10 cellular contexts compared by ENCODE assay signal in genomic region chr19:39515551-39516191, GRCh38. TPM values are rescaled to one million over a fixed set of nuclear protein-coding genes. Genes with fewer than 3 reads are reported as not detected.
A peak's percentile ranks its signal among the peaks of the same experiment; 100 is the strongest.
DNase-seq lines count a peak whose midpoint lies in the region; ATAC-seq and TF ChIP-seq lines count a peak whose summit lies in the region.
"Had no signal": no experiment of that assay in that cellular context is flagged by ENCODE, and none has a peak within 500 bp of the region (broad histone marks: within the 10 kb centered on the region; RNA-seq: fewer than 3 reads in every experiment).

No MANE protein-coding gene starts in this region.

- H3K9me3 ChIP-seq in T-helper 17 cell (ENCODE audit: control insufficient read depth, low read length, poor library complexity, severe bottlenecking): no peaks in the 10 kb centered on the region
- no peaks in the 10 kb centered on the region for H3K9me3 ChIP-seq in left ventricle myocardium inferior (replicated peaks)

- H3K4me2 ChIP-seq in GM23338: peak overlapping the region; percentile 94

- H3K36me3 Mint-ChIP-seq in GM23338 (ENCODE audit: low read depth): peaks cover 25% of the 10 kb centered on the region
- H3K36me3 Mint-ChIP-seq in T-helper 17 cell (ENCODE audit: low read depth): peaks cover 10% of the 10 kb centered on the region

- DNase-seq in GM23338 (ENCODE audit: low spot score): peak; percentile 95
- peak in 1 of 3 donors; percentile 28 for DNase-seq in T-helper 17 cell
- DNase-seq in left ventricle myocardium inferior: no peak
- peak; percentile 59 for DNase-seq in sciatic nerve (ENCODE audit: low spot score)
- no peak for DNase-seq in NCI-H1436 (lab: John Stamatoyannopoulos, UW)
- DNase-seq in SW480 (ENCODE audit: low spot score): no peak
- DNase-seq: SHP77 had no signal

- peaks cover 25% of the 10 kb centered on the region for H3K4me1 Mint-ChIP-seq in GM23338
- H3K4me1 Mint-ChIP-seq in T-helper 17 cell: peaks cover 15% of the 10 kb centered on the region

- no peak for TF ChIP-seq CTCF in GM23338 (conservative IDR thresholded peaks at IDR 0.05; ENCODE audit: low read depth in 2 of 2)
- TF ChIP-seq CTCF in left ventricle myocardium inferior (IDR thresholded peaks at IDR 0.05; ENCODE audit: borderline replicate concordance): no peak

- H3F3A ChIP-seq in GM23338 (replicated peaks; ENCODE audit: low read depth): 0 out of 2 replicates have a peak, but pooled peaks cover 11% of the 10 kb centered on the region

- H3K27me3 Mint-ChIP-seq in GM23338 (ENCODE audit: insufficient read depth, low read depth, poor library complexity) (peaks cover 31% of the 10 kb centered on the region), T-helper 17 cell (peaks cover 47% of the 10 kb centered on the region)

- H3K27ac ChIP-seq in GM23338 (ENCODE audit: low read depth) (peak overlapping the region; percentile 92), left ventricle myocardium inferior (replicated peaks) (no peak overlapping the region)

- H3K9me2 ChIP-seq in GM23338 (ENCODE audit: insufficient read depth): no peaks in the 10 kb centered on the region

- H3K4me3 Mint-ChIP-seq in GM23338 (peak overlapping the region; percentile 88), T-helper 17 cell (peak overlapping the region; percentile 74)

- 0 out of 2 replicates have a peak, but pooled peaks cover 4% of the 10 kb centered on the region for H4K20me1 ChIP-seq in GM23338 (replicated peaks; ENCODE audit: insufficient read depth)

- H3K4me3 ChIP-seq in GM23338 (peak overlapping the region; percentile 99), left ventricle myocardium inferior (peak overlapping the region; percentile 57)

- peaks cover 16% of the 10 kb centered on the region for H3K79me2 ChIP-seq in GM23338 (replicated peaks; ENCODE audit: insufficient read depth)

- H3K4me1 ChIP-seq in GM23338 (ENCODE audit: insufficient read depth) (peaks cover 15% of the 10 kb centered on the region; the same call in 1 of the 2 replicates), left ventricle myocardium inferior (peaks cover 17% of the 10 kb centered on the region)

- peaks cover 17% of the 10 kb centered on the region for H3K27me3 ChIP-seq in GM23338 (ENCODE audit: insufficient read depth)
- H3K27me3 ChIP-seq in left ventricle myocardium inferior (ENCODE audit: low read depth): peaks cover 78% of the 10 kb centered on the region

- H3K27ac Mint-ChIP-seq in GM23338 (peak overlapping the region; percentile 92), T-helper 17 cell (no peak overlapping the region)

- H3K9me3 Mint-ChIP-seq in GM23338: peaks cover 9% of the 10 kb centered on the region; the same call in 2 of the 3 replicates

- ATAC-seq in GM23338: peak; percentile 82
- ATAC-seq in T-helper 17 cell: no peak
- peak; percentile 15 for ATAC-seq in sciatic nerve
- no peak for ATAC-seq in HG02678 (IDR thresholded peaks at IDR 0.05; ENCODE audit: unreplicated experiment)

- intact Hi-C loops in left ventricle myocardium inferior (cut with micrococcal nuclease) (no loop called here), sciatic nerve (cut with DNase I) (no loop called here)

- H3K36me3 ChIP-seq in GM23338 (ENCODE audit: insufficient read depth) (no peaks in the 10 kb centered on the region), left ventricle myocardium inferior (no peaks in the 10 kb centered on the region)

- peak overlapping the region; percentile 97 for H2AFZ ChIP-seq in GM23338

TF ChIP-seq in GM23338, 12 proteins besides CTCF, POLR2A, EP300 and RAD21:
- TF ChIP-seq EZH2phosphoT487 (IDR thresholded peaks at IDR 0.05; ENCODE audit: unreplicated experiment) (no peak), CREB1 (CRISPR knock-in tag; IDR thresholded peaks at IDR 0.05; ENCODE audit: low read depth) (0 out of 2 replicates have a peak, but pooled peaks have one; percentile 3), POLR2AphosphoS5 (IDR thresholded peaks at IDR 0.05; ENCODE audit: low read depth) (peak; percentile 28; the same call in 1 of the 2 replicates), ZNF331 (CRISPR knock-in tag; IDR thresholded peaks at IDR 0.05; ENCODE audit: low read depth) (no peak)
TF ChIP-seq in GM23338: peak in this region for 2.

RNA-seq across cellular contexts. Expression of gene SELENOV, which starts 0.7 kb away (rescaled TPM):
- 8.7 and 13.8 TPM in 2 replicates for total RNA-seq in GM23338 (2014; rRNA removed; shearing (Covaris generic))
- 8.0 and 12.4 TPM in 2 replicates for polyA plus RNA-seq in GM23338 (2016; fragmentation: Nextera tagmentation; extraction: Ambion mirVana)
- total RNA-seq in T-helper 17 cell: not detected
- total RNA-seq in left ventricle myocardium inferior: not detected
- total RNA-seq in sciatic nerve: not detected
- total RNA-seq: cerebellum, pulmonary artery endothelial cell had no signal

RNA-seq across cellular contexts. Expression of gene DLL3, which starts 16.9 kb away (rescaled TPM):
- 15.6 and 19.1 TPM in 2 replicates for total RNA-seq in GM23338 (2014; rRNA removed; shearing (Covaris generic))
- polyA plus RNA-seq in GM23338 (2016; fragmentation: Nextera tagmentation; extraction: Ambion mirVana): 9.8 and 9.9 TPM in 2 replicates
- not detected for total RNA-seq in T-helper 17 cell
- not detected for total RNA-seq in left ventricle myocardium inferior
- not detected for total RNA-seq in sciatic nerve

RNA-seq across cellular contexts. Expression of gene EID2B, which starts 17.0 kb away (rescaled TPM):
- 2.5 and 4.7 TPM in 2 replicates for total RNA-seq in GM23338 (2014; rRNA removed; shearing (Covaris generic))
- polyA plus RNA-seq in GM23338 (2016; fragmentation: Nextera tagmentation; extraction: Ambion mirVana): 4.1 and 4.6 TPM in 2 replicates
- total RNA-seq in T-helper 17 cell: 1 to 10 TPM; 3.9 to 4.9 TPM
- 2.1 TPM for total RNA-seq in left ventricle myocardium inferior
- 4.3 TPM for total RNA-seq in sciatic nerve

RNA-seq across cellular contexts. Expression of gene EID2, which starts 24.3 kb away (rescaled TPM):
- 22.8 and 25.2 TPM in 2 replicates for total RNA-seq in GM23338 (2014; rRNA removed; shearing (Covaris generic))
- 24.4 and 24.6 TPM in 2 replicates for polyA plus RNA-seq in GM23338 (2016; fragmentation: Nextera tagmentation; extraction: Ambion mirVana)
- total RNA-seq in T-helper 17 cell (10 to 100 TPM; 14.4 to 15.1 TPM), left ventricle myocardium inferior (9.8 TPM), sciatic nerve (11.8 TPM)

RNA-seq across cellular contexts. Expression of gene TIMM50, which starts 35.0 kb away (rescaled TPM):
- total RNA-seq in GM23338 (2014; rRNA removed; shearing (Covaris generic)): 119 and 120 TPM in 2 replicates
- polyA plus RNA-seq in GM23338 (2016; fragmentation: Nextera tagmentation; extraction: Ambion mirVana): 139 and 145 TPM in 2 replicates
- total RNA-seq in T-helper 17 cell: 10 to 100 TPM; 44.9 to 53.0 TPM
- total RNA-seq in left ventricle myocardium inferior: 73.8 TPM
- total RNA-seq in sciatic nerve: 38.3 TPM

Comparison
In these comparisons a context has a peak if more than half of its experiments do, and no peak if none do; other contexts are left out.
1. ATAC-seq: peak in GM23338 (single experiment) and sciatic nerve (single experiment); none in T-helper 17 cell (single experiment) and HG02678 (single experiment).
2. DNase-seq: peak in GM23338 (single experiment) and sciatic nerve (single experiment); none in left ventricle myocardium inferior (single experiment), NCI-H1436 (single experiment) and SW480 (single experiment).
3. RNA of gene DLL3, which starts 16.9 kb away (total RNA-seq): 15.6 to 19.1 TPM in GM23338; not detected in T-helper 17 cell, not detected in sciatic nerve (single experiment) and not detected in left ventricle myocardium inferior (single experiment); every median in the first group is over 10 times any median in the second.